Comparison of ENCODE assay signal across 1 cellular context in genomic region chr1:212608209-212608955, GRCh38.
TF ChIP-seq lines count a peak whose summit lies in the region.

Gene ATF3, plus strand, starts transcription at chr1:212608761. Its CDS starts 6,261 bp downstream, at chr1:212615022.

TF ChIP-seq in K562, 482 proteins besides CTCF, POLR2A, EP300 and RAD21 (continued from another document and continues in another):
- TF ChIP-seq PPARD (CRISPR knock-in tag; IDR thresholded peaks at IDR 0.05) (no peak), GABPB2 (CRISPR knock-in tag; conservative IDR thresholded peaks at IDR 0.05) (no peak), SMARCB1 (IDR thresholded peaks at IDR 0.05; ENCODE audit: insufficient read length, low read depth) (peak; percentile 60), MTA1 (IDR thresholded peaks at IDR 0.05; ENCODE audit: borderline replicate concordance) (peak; percentile 43), POLR2H (tag; IDR thresholded peaks at IDR 0.05; ENCODE audit: low read depth) (peak; percentile 98), CTCFL (IDR thresholded peaks at IDR 0.05; ENCODE audit: borderline replicate concordance, insufficient read depth, low read depth, low read length, poor library complexity, severe bottlenecking) (no peak), EZH2 (IDR thresholded peaks at IDR 0.05; ENCODE audit: borderline replicate concordance, low read depth, low read length) (no peak), KLF16 (IDR thresholded peaks at IDR 0.05) (no peak), SRSF7 (optimal IDR thresholded peaks at IDR 0.05; ENCODE audit: low read depth, low read length) (peak; percentile 91), MGA (IDR thresholded peaks at IDR 0.05) (peak; percentile 89), MEIS2 (IDR thresholded peaks at IDR 0.05; ENCODE audit: partially characterized antibody) (no peak), BMI1 (IDR thresholded peaks at IDR 0.05; ENCODE audit: low read length) (0 out of 2 replicates have a peak, but pooled peaks have one; percentile 41), ZZZ3 (IDR thresholded peaks at IDR 0.05) (no peak), DMBX1 (CRISPR knock-in tag; IDR thresholded peaks at IDR 0.05; ENCODE audit: borderline replicate concordance) (no peak), MBD2 (IDR thresholded peaks at IDR 0.05; ENCODE audit: borderline replicate concordance, low read depth) (peak; percentile 47; the same call in 1 of the 2 replicates), ZNF436 (CRISPR knock-in tag; IDR thresholded peaks at IDR 0.05) (no peak), ZNF707 (CRISPR knock-in tag; conservative IDR thresholded peaks at IDR 0.05) (no peak), TCF15 (CRISPR knock-in tag; IDR thresholded peaks at IDR 0.05) (no peak), CTBP1 (IDR thresholded peaks at IDR 0.05; ENCODE audit: borderline replicate concordance) (peak; percentile 97), UBTF (IDR thresholded peaks at IDR 0.05; ENCODE audit: borderline replicate concordance in 1 of 2, low read depth in 2 of 2, low read length in 2 of 2) (peak; percentile 49 to 96; a peak in 3 of 4 replicates), PHB (CRISPR knock-in tag; IDR thresholded peaks at IDR 0.05) (no peak), JUNB (CRISPR knock-in tag; conservative IDR thresholded peaks at IDR 0.05) (peak; percentile 89), NKRF (IDR thresholded peaks at IDR 0.05; ENCODE audit: borderline replicate concordance) (no peak; the same call in 1 of the 2 replicates), MCM2 (IDR thresholded peaks at IDR 0.05; ENCODE audit: low read depth) (no peak), HIVEP1 (CRISPR knock-in tag; IDR thresholded peaks at IDR 0.05) (no peak), ZNF766 (CRISPR knock-in tag; conservative IDR thresholded peaks at IDR 0.05) (peak; percentile 89), GMEB1 (CRISPR knock-in tag; IDR thresholded peaks at IDR 0.05) (peak; percentile 55; the same call in 1 of the 2 replicates), ZFP91 (CRISPR knock-in tag; IDR thresholded peaks at IDR 0.05) (no peak), MECOM (CRISPR knock-in tag; IDR thresholded peaks at IDR 0.05) (no peak), MLLT1 (IDR thresholded peaks at IDR 0.05) (peak in 1 of 2 experiments; percentile 84; a peak in 2 of 4 replicates)
